ENCODE assay signal across 1 cellular context in the genomic region with DNA sequence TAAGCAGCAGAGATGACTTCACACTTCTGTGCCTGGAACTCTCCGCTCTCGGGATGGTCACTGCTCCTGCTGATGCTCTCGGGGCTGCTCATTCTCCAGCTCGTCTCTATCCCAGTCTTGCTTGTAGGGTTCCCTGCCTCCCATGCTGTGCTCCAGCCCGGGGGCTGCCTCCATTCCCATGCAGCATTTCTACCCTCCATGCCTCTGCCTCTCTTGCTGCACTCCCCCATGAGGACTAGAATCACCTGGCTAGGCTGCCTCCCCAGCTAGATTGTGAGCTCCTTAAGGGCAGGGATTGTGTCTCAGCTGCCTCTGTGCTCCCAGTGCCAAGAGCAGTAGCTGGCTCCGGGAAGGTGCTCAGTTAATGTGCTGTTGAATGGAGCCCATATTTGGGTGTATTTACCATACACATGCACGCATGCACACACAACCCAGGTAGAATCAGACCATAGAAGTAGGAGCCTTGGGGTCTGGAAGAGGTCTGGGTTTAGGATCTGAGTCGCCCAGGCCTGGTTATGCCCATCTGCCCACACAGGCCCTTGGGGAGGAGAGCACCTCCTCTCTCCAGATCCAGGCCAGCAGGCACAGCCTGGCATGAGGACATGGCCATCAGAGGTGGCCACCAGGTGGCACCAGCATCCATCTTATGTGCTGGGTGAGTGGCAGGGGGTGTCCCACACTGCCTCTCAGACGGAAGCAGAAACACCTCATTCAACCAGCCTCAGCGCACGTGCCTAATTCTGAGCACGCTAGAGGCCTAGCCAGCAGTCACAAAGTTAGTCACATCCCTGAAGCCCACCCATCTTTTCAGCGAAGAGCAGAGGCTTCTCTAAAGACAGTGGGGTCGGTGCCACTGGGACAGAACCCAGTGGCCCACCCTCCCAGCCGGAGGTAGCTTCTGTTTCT.
A peak's percentile ranks its signal among the peaks of the same experiment; 100 is the strongest.
TF ChIP-seq lines count a peak whose summit lies in the region.

No MANE protein-coding gene starts in this region.

TF ChIP-seq in HepG2, 621 proteins besides CTCF, POLR2A, EP300 and RAD21 (continued from another document and continues in another):
- TF ChIP-seq, protein P1, sequence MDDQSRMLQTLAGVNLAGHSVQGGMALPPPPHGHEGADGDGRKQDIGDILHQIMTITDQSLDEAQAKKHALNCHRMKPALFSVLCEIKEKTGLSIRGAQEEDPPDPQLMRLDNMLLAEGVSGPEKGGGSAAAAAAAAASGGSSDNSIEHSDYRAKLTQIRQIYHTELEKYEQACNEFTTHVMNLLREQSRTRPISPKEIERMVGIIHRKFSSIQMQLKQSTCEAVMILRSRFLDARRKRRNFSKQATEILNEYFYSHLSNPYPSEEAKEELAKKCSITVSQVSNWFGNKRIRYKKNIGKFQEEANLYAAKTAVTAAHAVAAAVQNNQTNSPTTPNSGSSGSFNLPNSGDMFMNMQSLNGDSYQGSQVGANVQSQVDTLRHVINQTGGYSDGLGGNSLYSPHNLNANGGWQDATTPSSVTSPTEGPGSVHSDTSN (CRISPR knock-in tag; IDR thresholded peaks at IDR 0.05; ENCODE audit: borderline replicate concordance): no peak
- TF ChIP-seq, protein P2, sequence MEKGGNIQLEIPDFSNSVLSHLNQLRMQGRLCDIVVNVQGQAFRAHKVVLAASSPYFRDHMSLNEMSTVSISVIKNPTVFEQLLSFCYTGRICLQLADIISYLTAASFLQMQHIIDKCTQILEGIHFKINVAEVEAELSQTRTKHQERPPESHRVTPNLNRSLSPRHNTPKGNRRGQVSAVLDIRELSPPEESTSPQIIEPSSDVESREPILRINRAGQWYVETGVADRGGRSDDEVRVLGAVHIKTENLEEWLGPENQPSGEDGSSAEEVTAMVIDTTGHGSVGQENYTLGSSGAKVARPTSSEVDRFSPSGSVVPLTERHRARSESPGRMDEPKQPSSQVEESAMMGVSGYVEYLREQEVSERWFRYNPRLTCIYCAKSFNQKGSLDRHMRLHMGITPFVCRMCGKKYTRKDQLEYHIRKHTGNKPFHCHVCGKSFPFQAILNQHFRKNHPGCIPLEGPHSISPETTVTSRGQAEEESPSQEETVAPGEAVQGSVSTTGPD (CRISPR knock-in tag; IDR thresholded peaks at IDR 0.05): no peak
- TF ChIP-seq HMG20A (CRISPR knock-in tag; IDR thresholded peaks at IDR 0.05; ENCODE audit: borderline replicate concordance): no peak
- no peak for TF ChIP-seq TGIF2 (CRISPR knock-in tag; IDR thresholded peaks at IDR 0.05)
- TF ChIP-seq, protein P3, sequence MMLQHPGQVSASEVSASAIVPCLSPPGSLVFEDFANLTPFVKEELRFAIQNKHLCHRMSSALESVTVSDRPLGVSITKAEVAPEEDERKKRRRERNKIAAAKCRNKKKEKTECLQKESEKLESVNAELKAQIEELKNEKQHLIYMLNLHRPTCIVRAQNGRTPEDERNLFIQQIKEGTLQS (CRISPR knock-in tag; IDR thresholded peaks at IDR 0.05): no peak
- TF ChIP-seq IRF2 (CRISPR knock-in tag; IDR thresholded peaks at IDR 0.05): peak; percentile 70; the same call in 1 of the 2 replicates
- TF ChIP-seq, protein P4, sequence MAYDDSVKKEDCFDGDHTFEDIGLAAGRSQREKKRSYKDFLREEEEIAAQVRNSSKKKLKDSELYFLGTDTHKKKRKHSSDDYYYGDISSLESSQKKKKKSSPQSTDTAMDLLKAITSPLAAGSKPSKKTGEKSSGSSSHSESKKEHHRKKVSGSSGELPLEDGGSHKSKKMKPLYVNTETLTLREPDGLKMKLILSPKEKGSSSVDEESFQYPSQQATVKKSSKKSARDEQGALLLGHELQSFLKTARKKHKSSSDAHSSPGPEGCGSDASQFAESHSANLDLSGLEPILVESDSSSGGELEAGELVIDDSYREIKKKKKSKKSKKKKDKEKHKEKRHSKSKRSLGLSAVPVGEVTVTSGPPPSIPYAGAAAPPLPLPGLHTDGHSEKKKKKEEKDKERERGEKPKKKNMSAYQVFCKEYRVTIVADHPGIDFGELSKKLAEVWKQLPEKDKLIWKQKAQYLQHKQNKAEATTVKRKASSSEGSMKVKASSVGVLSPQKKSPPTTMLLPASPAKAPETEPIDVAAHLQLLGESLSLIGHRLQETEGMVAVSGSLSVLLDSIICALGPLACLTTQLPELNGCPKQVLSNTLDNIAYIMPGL (CRISPR knock-in tag; IDR thresholded peaks at IDR 0.05; ENCODE audit: borderline replicate concordance in 1 of 2, low read depth in 1 of 2): peak; percentile 54 to 88
- TF ChIP-seq HOXD1 (CRISPR knock-in tag; IDR thresholded peaks at IDR 0.05): no peak
- TF ChIP-seq, protein P5, sequence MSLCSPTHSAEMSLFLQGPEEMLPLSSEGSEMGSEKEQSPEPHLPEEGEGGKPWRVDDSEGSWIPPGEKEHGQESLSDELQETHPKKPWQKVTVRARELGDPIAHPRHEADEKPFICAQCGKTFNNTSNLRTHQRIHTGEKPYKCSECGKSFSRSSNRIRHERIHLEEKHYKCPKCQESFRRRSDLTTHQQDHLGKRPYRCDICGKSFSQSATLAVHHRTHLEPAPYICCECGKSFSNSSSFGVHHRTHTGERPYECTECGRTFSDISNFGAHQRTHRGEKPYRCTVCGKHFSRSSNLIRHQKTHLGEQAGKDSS (CRISPR knock-in tag; IDR thresholded peaks at IDR 0.05; ENCODE audit: borderline replicate concordance, low read depth): 0 out of 2 replicates have a peak, but pooled peaks have one; percentile 50
- TF ChIP-seq, protein P6, sequence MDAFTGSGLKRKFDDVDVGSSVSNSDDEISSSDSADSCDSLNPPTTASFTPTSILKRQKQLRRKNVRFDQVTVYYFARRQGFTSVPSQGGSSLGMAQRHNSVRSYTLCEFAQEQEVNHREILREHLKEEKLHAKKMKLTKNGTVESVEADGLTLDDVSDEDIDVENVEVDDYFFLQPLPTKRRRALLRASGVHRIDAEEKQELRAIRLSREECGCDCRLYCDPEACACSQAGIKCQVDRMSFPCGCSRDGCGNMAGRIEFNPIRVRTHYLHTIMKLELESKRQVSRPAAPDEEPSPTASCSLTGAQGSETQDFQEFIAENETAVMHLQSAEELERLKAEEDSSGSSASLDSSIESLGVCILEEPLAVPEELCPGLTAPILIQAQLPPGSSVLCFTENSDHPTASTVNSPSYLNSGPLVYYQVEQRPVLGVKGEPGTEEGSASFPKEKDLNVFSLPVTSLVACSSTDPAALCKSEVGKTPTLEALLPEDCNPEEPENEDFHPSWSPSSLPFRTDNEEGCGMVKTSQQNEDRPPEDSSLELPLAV (CRISPR knock-in tag; conservative IDR thresholded peaks at IDR 0.05; ENCODE audit: low read depth): no peak
- TF ChIP-seq ZNF660 (CRISPR knock-in tag; IDR thresholded peaks at IDR 0.05; ENCODE audit: borderline replicate concordance, low read depth): no peak
- TF ChIP-seq, protein P7, sequence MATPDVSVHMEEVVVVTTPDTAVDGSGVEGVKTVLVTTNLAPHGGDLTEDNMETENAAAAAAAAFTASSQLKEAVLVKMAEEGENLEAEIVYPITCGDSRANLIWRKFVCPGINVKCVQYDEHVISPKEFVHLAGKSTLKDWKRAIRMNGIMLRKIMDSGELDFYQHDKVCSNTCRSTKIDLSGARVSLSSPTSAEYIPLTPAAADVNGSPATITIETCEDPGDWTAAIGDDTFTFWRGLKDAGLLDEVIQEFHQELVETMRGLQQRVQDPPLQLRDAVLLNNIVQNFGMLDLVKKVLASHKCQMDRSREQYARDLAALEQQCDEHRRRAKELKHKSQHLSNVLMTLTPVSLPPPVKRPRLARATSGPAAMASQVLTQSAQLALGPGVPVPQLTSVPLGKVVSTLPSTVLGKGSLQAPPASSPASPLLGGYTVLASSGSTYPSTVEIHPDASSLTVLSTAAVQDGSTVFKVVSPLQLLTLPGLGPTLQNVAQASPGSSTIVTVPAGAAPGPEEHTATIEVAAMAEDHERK (CRISPR knock-in tag; IDR thresholded peaks at IDR 0.05; ENCODE audit: low read depth): no peak
- no peak for TF ChIP-seq ELF1 (CRISPR knock-in tag; IDR thresholded peaks at IDR 0.05)
- TF ChIP-seq ZNF619 (CRISPR knock-in tag; IDR thresholded peaks at IDR 0.05): no peak
- no peak for TF ChIP-seq SMYD3 (CRISPR knock-in tag; IDR thresholded peaks at IDR 0.05)
- no peak; the same call in 1 of the 2 replicates for TF ChIP-seq YEATS2 (CRISPR knock-in tag; IDR thresholded peaks at IDR 0.05; ENCODE audit: borderline replicate concordance)
- no peak for TF ChIP-seq SUZ12 (IDR thresholded peaks at IDR 0.05; ENCODE audit: low read depth, low read length)
- peak; percentile 70 for TF ChIP-seq TEAD3 (CRISPR knock-in tag; optimal IDR thresholded peaks at IDR 0.05; ENCODE audit: borderline replicate concordance)
- TF ChIP-seq SP1 (IDR thresholded peaks at IDR 0.05): no peak
- 0 out of 2 replicates have a peak, but pooled peaks have one; percentile 47 for TF ChIP-seq SP1 (CRISPR knock-in tag; IDR thresholded peaks at IDR 0.05)
- TF ChIP-seq TBX3 (IDR thresholded peaks at IDR 0.05; ENCODE audit: borderline replicate concordance): no peak
- TF ChIP-seq TOE1 (CRISPR knock-in tag; IDR thresholded peaks at IDR 0.05): no peak
- TF ChIP-seq, protein P8, sequence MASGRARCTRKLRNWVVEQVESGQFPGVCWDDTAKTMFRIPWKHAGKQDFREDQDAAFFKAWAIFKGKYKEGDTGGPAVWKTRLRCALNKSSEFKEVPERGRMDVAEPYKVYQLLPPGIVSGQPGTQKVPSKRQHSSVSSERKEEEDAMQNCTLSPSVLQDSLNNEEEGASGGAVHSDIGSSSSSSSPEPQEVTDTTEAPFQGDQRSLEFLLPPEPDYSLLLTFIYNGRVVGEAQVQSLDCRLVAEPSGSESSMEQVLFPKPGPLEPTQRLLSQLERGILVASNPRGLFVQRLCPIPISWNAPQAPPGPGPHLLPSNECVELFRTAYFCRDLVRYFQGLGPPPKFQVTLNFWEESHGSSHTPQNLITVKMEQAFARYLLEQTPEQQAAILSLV (CRISPR knock-in tag; IDR thresholded peaks at IDR 0.05; ENCODE audit: borderline replicate concordance): peak; percentile 67; the same call in 1 of the 2 replicates
- TF ChIP-seq SMARCE1 (IDR thresholded peaks at IDR 0.05; ENCODE audit: borderline replicate concordance): no peak
- no peak for TF ChIP-seq ZNF841 (CRISPR knock-in tag; IDR thresholded peaks at IDR 0.05; ENCODE audit: borderline replicate concordance)
- TF ChIP-seq ZNF556 (CRISPR knock-in tag; IDR thresholded peaks at IDR 0.05; ENCODE audit: borderline replicate concordance): peak; percentile 44; the same call in 1 of the 2 replicates
- TF ChIP-seq ZNF780A (CRISPR knock-in tag; IDR thresholded peaks at IDR 0.05): no peak
- peak; percentile 47; the same call in 1 of the 2 replicates for TF ChIP-seq PITX1 (CRISPR knock-in tag; IDR thresholded peaks at IDR 0.05)
- TF ChIP-seq XBP1 (CRISPR knock-in tag; IDR thresholded peaks at IDR 0.05): no peak
- no peak for TF ChIP-seq ZNF350 (CRISPR knock-in tag; IDR thresholded peaks at IDR 0.05; ENCODE audit: borderline replicate concordance, low read depth)
- TF ChIP-seq KLF6 (CRISPR knock-in tag; IDR thresholded peaks at IDR 0.05): no peak
- no peak for TF ChIP-seq WIZ (CRISPR knock-in tag; IDR thresholded peaks at IDR 0.05)
- TF ChIP-seq, protein P9, sequence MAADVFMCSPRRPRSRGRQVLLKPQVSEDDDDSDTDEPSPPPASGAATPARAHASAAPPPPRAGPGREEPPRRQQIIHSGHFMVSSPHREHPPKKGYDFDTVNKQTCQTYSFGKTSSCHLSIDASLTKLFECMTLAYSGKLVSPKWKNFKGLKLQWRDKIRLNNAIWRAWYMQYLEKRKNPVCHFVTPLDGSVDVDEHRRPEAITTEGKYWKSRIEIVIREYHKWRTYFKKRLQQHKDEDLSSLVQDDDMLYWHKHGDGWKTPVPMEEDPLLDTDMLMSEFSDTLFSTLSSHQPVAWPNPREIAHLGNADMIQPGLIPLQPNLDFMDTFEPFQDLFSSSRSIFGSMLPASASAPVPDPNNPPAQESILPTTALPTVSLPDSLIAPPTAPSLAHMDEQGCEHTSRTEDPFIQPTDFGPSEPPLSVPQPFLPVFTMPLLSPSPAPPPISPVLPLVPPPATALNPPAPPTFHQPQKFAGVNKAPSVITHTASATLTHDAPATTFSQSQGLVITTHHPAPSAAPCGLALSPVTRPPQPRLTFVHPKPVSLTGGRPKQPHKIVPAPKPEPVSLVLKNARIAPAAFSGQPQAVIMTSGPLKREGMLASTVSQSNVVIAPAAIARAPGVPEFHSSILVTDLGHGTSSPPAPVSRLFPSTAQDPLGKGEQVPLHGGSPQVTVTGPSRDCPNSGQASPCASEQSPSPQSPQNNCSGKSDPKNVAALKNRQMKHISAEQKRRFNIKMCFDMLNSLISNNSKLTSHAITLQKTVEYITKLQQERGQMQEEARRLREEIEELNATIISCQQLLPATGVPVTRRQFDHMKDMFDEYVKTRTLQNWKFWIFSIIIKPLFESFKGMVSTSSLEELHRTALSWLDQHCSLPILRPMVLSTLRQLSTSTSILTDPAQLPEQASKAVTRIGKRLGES (CRISPR knock-in tag; IDR thresholded peaks at IDR 0.05; ENCODE audit: borderline replicate concordance): no peak
- no peak for TF ChIP-seq DPF2 (CRISPR knock-in tag; IDR thresholded peaks at IDR 0.05; ENCODE audit: borderline replicate concordance, low read depth)
- no peak for TF ChIP-seq FOXM1 (CRISPR knock-in tag; IDR thresholded peaks at IDR 0.05)
- TF ChIP-seq, protein P10, sequence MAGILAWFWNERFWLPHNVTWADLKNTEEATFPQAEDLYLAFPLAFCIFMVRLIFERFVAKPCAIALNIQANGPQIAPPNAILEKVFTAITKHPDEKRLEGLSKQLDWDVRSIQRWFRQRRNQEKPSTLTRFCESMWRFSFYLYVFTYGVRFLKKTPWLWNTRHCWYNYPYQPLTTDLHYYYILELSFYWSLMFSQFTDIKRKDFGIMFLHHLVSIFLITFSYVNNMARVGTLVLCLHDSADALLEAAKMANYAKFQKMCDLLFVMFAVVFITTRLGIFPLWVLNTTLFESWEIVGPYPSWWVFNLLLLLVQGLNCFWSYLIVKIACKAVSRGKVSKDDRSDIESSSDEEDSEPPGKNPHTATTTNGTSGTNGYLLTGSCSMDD (CRISPR knock-in tag; IDR thresholded peaks at IDR 0.05): no peak
- no peak for TF ChIP-seq ZNF329 (CRISPR knock-in tag; IDR thresholded peaks at IDR 0.05; ENCODE audit: low read depth)
- TF ChIP-seq DR1 (CRISPR knock-in tag; IDR thresholded peaks at IDR 0.05): no peak
- no peak for TF ChIP-seq ZSCAN30 (CRISPR knock-in tag; IDR thresholded peaks at IDR 0.05)
- no peak for TF ChIP-seq ZNF570 (CRISPR knock-in tag; IDR thresholded peaks at IDR 0.05; ENCODE audit: borderline replicate concordance)
- TF ChIP-seq, protein P11, sequence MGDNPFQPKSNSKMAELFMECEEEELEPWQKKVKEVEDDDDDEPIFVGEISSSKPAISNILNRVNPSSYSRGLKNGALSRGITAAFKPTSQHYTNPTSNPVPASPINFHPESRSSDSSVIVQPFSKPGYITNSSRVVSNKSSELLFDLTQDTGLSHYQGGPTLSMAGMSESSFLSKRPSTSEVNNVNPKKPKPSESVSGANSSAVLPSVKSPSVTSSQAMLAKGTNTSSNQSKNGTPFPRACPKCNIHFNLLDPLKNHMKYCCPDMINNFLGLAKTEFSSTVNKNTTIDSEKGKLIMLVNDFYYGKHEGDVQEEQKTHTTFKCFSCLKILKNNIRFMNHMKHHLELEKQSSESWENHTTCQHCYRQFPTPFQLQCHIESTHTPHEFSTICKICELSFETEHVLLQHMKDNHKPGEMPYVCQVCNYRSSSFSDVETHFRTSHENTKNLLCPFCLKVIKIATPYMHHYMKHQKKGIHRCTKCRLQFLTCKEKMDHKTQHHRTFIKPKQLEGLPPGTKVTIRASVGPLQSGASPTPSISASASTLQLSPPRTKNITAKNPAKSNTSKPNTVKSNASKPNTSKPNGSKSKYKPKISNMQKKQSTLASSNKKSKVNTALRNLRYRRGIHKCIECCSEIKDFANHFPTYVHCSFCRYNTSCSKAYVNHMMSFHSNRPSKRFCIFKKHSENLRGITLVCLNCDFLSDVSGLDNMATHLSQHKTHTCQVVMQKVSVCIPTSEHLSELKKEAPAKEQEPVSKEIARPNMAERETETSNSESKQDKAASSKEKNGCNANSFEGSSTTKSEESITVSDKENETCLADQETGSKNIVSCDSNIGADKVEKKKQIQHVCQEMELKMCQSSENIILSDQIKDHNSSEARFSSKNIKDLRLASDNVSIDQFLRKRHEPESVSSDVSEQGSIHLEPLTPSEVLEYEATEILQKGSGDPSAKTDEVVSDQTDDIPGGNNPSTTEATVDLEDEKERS (CRISPR knock-in tag; IDR thresholded peaks at IDR 0.05): no peak
